In the genomic region with DNA sequence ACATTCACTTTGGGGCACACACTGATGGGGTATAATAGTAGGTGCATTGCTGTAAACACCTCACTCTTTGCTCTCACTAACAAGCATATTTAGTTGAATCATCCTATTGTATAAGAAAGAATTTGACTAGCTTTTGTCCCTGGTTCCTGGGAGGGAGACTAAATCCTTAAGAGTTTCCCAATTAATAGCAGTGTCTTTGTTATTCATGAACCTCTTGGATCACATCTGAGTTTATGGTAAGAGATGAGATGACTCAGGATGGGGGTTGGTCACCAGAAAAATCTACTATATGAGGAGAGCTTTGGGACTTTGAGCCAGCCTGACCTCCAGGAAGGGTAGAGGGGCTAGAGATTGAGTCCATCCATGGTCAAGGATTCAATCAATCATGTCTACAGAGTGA, we compare ENCODE assay signal across 25 cellular contexts. TPM values are rescaled to one million over a fixed set of nuclear protein-coding genes. Genes with fewer than 3 reads are reported as not detected.
DNase-seq lines count a peak whose midpoint lies in the region; TF ChIP-seq lines count a peak whose summit lies in the region.
"Had no signal": no experiment of that assay in that cellular context is flagged by ENCODE, and none has a peak within 500 bp of the region (broad histone marks: within the 10 kb centered on the region; RNA-seq: fewer than 3 reads in every experiment).

No MANE protein-coding gene starts in this region.

- in situ Hi-C loops in brain microvascular endothelial cell (cut with HindIII; ENCODE audit: low pct_ligation_motif_present, low sequenced_read_pairs): no loop called here

- H3K36me3 Mint-ChIP-seq in mesothelial cell of epicardium: peaks cover 64% of the 10 kb centered on the region

- H3K4me1 Mint-ChIP-seq in mesothelial cell of epicardium: peaks cover 12% of the 10 kb centered on the region
- H3K4me1 Mint-ChIP-seq: activated naive CD4-positive, alpha-beta T cell treated with anti-CD3 and anti-CD28 coated beads, Interleukin-2, amount 10 ng/mL, durations not matched to agents 7 days and 5 days; CD4-positive, alpha-beta memory T cell; nephron progenitor cell; stimulated activated naive B cell treated with anti-CD40 and anti-IgM and Interleukin-4, amounts not matched to agents 10 μg/mL and 1 μg/mL and 100 μg/mL, for 72 hours had no signal

- peaks cover 24% of the 10 kb centered on the region for H3K36me3 ChIP-seq in brain microvascular endothelial cell (replicated peaks)
- H3K36me3 ChIP-seq: colonic mucosa had no signal

- peaks cover 25% of the 10 kb centered on the region for H3K9me3 Mint-ChIP-seq in mesothelial cell of epicardium

- no peak overlapping the region for H3K27ac Mint-ChIP-seq in mesothelial cell of epicardium
- H3K27ac Mint-ChIP-seq: activated naive CD4-positive, alpha-beta T cell treated with anti-CD3 and anti-CD28 coated beads, Interleukin-2, amount 10 ng/mL, durations not matched to agents 7 days and 5 days; activated T-cell treated with anti-CD3 and anti-CD28 coated beads, Interleukin-2, amount 50 U/mL, for 72 hours; CD4-positive, alpha-beta memory T cell; nephron progenitor cell; stimulated activated naive B cell treated with anti-CD40 and anti-IgM and Interleukin-4, amounts not matched to agents 10 μg/mL and 1 μg/mL and 100 μg/mL, for 72 hours had no signal

- no peak overlapping the region for H3K4me3 ChIP-seq in AG09309 (ENCODE audit: control insufficient read depth, low read depth, low read length)
- no peak overlapping the region for H3K4me3 ChIP-seq in brain microvascular endothelial cell (ENCODE audit: low read depth, low read length)
- H3K4me3 ChIP-seq in fibroblast of the aortic adventitia (ENCODE audit: low read depth, low read length): no peak overlapping the region
- H3K4me3 ChIP-seq: colonic mucosa, testis had no signal

- no peak overlapping the region for H3K4me3 Mint-ChIP-seq in mesothelial cell of epicardium
- H3K4me3 Mint-ChIP-seq: activated naive CD4-positive, alpha-beta T cell treated with anti-CD3 and anti-CD28 coated beads, Interleukin-2, amount 10 ng/mL, durations not matched to agents 7 days and 5 days; activated T-cell treated with anti-CD3 and anti-CD28 coated beads, Interleukin-2, amount 50 U/mL, for 72 hours; CD4-positive, alpha-beta memory T cell; nephron progenitor cell; stimulated activated naive B cell treated with anti-CD40 and anti-IgM and Interleukin-4, amounts not matched to agents 10 μg/mL and 1 μg/mL and 100 μg/mL, for 72 hours had no signal

- no peak overlapping the region for H3K27ac ChIP-seq in brain microvascular endothelial cell
- H3K27ac ChIP-seq: colonic mucosa, testis had no signal

- H3K27me3 ChIP-seq in brain microvascular endothelial cell (replicated peaks): no peaks in the 10 kb centered on the region
- H3K27me3 ChIP-seq: colonic mucosa, testis had no signal

- no peaks in the 10 kb centered on the region for H3K27me3 Mint-ChIP-seq in mesothelial cell of epicardium (ENCODE audit: low read depth)
- H3K27me3 Mint-ChIP-seq: activated naive CD4-positive, alpha-beta T cell treated with anti-CD3 and anti-CD28 coated beads, Interleukin-2, amount 10 ng/mL, durations not matched to agents 7 days and 5 days; CD4-positive, alpha-beta memory T cell; stimulated activated naive B cell treated with anti-CD40 and anti-IgM and Interleukin-4, amounts not matched to agents 10 μg/mL and 1 μg/mL and 100 μg/mL, for 72 hours had no signal

- DNase-seq in AG09309 (ENCODE audit: low read depth) (peak; percentile 46), HCEC 1CT (peak; percentile 32), brain microvascular endothelial cell (peak; percentile 41), fibroblast of the aortic adventitia (ENCODE audit: low read depth) (peak; percentile 70), NCI-H2107 (lab: John Stamatoyannopoulos, UW) (no peak), HuH-7 (ENCODE audit: low spot score) (no peak), GOT3 (lab: John Stamatoyannopoulos, UW) (no peak), mesothelial cell of epicardium (ENCODE audit: low spot score in 2 of 2, unreplicated experiment in 2 of 2) (no peak)
- DNase-seq: activated CD4-positive, CD25-positive, alpha-beta regulatory T cell treated with anti-CD3 and anti-CD28 coated beads, Interleukin-2, amount 50 U/mL, for 72 hours; activated naive CD4-positive, alpha-beta T cell treated with anti-CD3 and anti-CD28 coated beads, Interleukin-2, amount 10 ng/mL, durations not matched to agents 7 days and 5 days; activated T-cell treated with anti-CD3 and anti-CD28 coated beads, Interleukin-2, amount 50 U/mL, for 72 hours; aorta; CD4-positive, alpha-beta memory T cell; colonic mucosa; GF-D8; H7; left colon; NCI-H1105 treated with DMSO at 0.1 percent for 48 hours; NCI-H510A treated with DMSO at 0.1 percent for 48 hours; nephron progenitor cell; posterior cingulate gyrus; stimulated activated CD4-positive, alpha-beta T cell treated with anti-CD3 and anti-CD28 coated beads, Interleukin-2, amount 100 ng/mL, for 24 hours; stimulated activated naive B cell treated with anti-CD40 and anti-IgM and Interleukin-4, amounts not matched to agents 10 μg/mL and 1 μg/mL and 100 μg/mL, for 72 hours; T1000; testis had no signal

- TF ChIP-seq CTCF in AG09309 (IDR thresholded peaks at IDR 0.05; ENCODE audit: control insufficient read depth, insufficient read depth, low read depth, low read length, missing control alignments): no peak
- TF ChIP-seq CTCF in brain microvascular endothelial cell (IDR thresholded peaks at IDR 0.05; ENCODE audit: low read depth, low read length, missing control alignments): no peak
- TF ChIP-seq CTCF in fibroblast of the aortic adventitia (IDR thresholded peaks at IDR 0.05; ENCODE audit: insufficient read depth, low read length): no peak
- TF ChIP-seq CTCF in mesothelial cell of epicardium (IDR thresholded peaks at IDR 0.05; ENCODE audit: unreplicated experiment): no peak

RNA-seq across cellular contexts. Expression of a gene that starts 56.8 kb away (rescaled TPM):
- total RNA-seq in fibroblast of the aortic adventitia (ENCODE audit: low replicate concordance) (46.4 and 118 TPM in 2 replicates), mesothelial cell of epicardium (49.5 to 58.6 TPM (median 53.0 TPM) in 3 replicates)

Comparison
In these comparisons a context has a peak if more than half of its experiments do, and no peak if none do; other contexts are left out.
1. DNase-seq: peak in AG09309 (single experiment), HCEC 1CT (single experiment), brain microvascular endothelial cell (single experiment) and fibroblast of the aortic adventitia (single experiment); none in NCI-H2107 (single experiment), HuH-7 (single experiment), GOT3 (single experiment) and mesothelial cell of epicardium (0 of 2).